In the genomic region with DNA sequence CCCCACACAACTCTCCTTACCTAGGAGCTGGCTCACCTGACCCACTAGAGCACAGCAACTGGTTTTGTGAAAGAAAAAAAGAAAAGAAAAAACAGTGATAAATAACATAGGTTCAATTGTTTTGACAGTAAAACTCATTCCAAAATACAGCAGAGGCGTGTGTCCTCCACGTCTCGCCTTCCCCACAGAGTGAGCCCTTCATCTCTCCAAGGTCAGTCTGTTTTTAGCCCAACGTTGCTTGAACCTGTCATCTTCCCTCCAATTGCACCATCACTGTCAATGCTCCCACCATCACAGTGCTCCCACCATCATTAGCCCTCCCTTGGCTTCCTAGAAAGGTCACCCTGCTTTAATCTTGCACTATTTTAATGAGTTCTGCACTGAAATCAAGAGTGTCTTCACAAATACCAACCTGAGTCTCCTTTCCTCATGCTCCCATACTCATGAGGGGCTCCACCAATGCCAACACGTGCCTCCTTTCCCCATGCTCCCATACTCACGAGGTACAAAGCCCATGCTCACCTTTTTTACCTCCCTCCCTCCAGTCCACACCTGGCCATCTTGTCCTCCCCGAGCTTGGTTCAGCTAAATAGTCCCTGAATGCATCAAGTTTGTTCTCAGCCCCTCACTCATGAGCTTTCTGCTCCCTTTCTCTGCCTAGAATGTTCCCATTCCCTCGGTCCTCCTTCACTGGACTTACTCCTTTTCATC, we compare ENCODE assay signal across 26 cellular contexts.
"Had no signal": no experiment of that assay in that cellular context is flagged by ENCODE, and none has a peak within 500 bp of the region (broad histone marks: within the 10 kb centered on the region; RNA-seq: fewer than 3 reads in every experiment).

No MANE protein-coding gene starts in this region.

- H3K27ac ChIP-seq: colonic mucosa, epithelial cell of prostate, esophagus squamous epithelium, gastrocnemius medialis, heart right ventricle, left lung, lower lobe of right lung had no signal

- H3K9me3 ChIP-seq: colonic mucosa, esophagus squamous epithelium, gastrocnemius medialis, heart right ventricle, left lung, lower lobe of right lung, mucosa of descending colon had no signal

- H3K36me3 ChIP-seq: colonic mucosa, esophagus squamous epithelium, gastrocnemius medialis, heart right ventricle, left lung, lower lobe of right lung had no signal

- ATAC-seq: effector memory CD8-positive, alpha-beta T cell; esophagus mucosa; gastrocnemius medialis; heart right ventricle; left cardiac atrium; left lung; left ventricle myocardium superior; lower lobe of right lung; mucosa of descending colon had no signal

- H3K4me3 ChIP-seq: colonic mucosa, esophagus squamous epithelium, gastrocnemius medialis, heart right ventricle, left lung, lower lobe of right lung, mucosa of descending colon had no signal

- H3K27me3 ChIP-seq: colonic mucosa, gastrocnemius medialis, left lung had no signal

- DNase-seq: colonic mucosa; cortex of kidney; effector CD8-positive, alpha-beta T cell; effector memory CD8-positive, alpha-beta T cell; endodermal cell; erythroblast; esophagus squamous epithelium; foreskin fibroblast; foreskin melanocyte; gastrocnemius medialis; glutamatergic neuron; head of caudate nucleus; heart right ventricle; hippocampal formation; left cardiac atrium; left lung; left ventricle myocardium superior; lower lobe of right lung; mesenchymal stem cell; mucosa of descending colon; naive B cell had no signal

- H3K4me1 ChIP-seq: colonic mucosa, left lung, lower lobe of right lung had no signal

- FAIRE-seq: endometrium, islet of Langerhans, keratinocyte had no signal
